Comparison of ENCODE assay signal across 1 cellular context in genomic region chr9:129346046-129346445, GRCh38.
TF ChIP-seq lines count a peak whose summit lies in the region.

No MANE protein-coding gene starts in this region.

TF ChIP-seq in A549, 52 proteins besides CTCF, POLR2A, EP300 and RAD21 (continued from another document):
- no peak for TF ChIP-seq REST (IDR thresholded peaks at IDR 0.05)
- TF ChIP-seq USF2 (IDR thresholded peaks at IDR 0.05) = no peak
TF ChIP-seq in A549: peak in this region for 0.
